Comparison of ENCODE assay signal across 12 cellular contexts in genomic region chr1:43968348-43968948, GRCh38. TPM values are rescaled to one million over a fixed set of nuclear protein-coding genes. Genes with fewer than 3 reads are reported as not detected.
DNase-seq lines count a peak whose midpoint lies in the region; ATAC-seq and TF ChIP-seq lines count a peak whose summit lies in the region.
"Had no signal": no experiment of that assay in that cellular context is flagged by ENCODE, and none has a peak within 500 bp of the region (broad histone marks: within the 10 kb centered on the region; RNA-seq: fewer than 3 reads in every experiment).

No MANE protein-coding gene starts in this region.

- DNase-seq in activated CD4-positive, alpha-beta T cell treated with anti-CD3 and anti-CD28 coated beads, Interleukin-2, amount 10 ng/mL, durations not matched to agents 24 days and 14 days = peak; percentile 84
- no peak for DNase-seq in activated CD4-positive, alpha-beta T cell treated with anti-CD3 and anti-CD28 coated beads for 4 hours
- DNase-seq in NCI-H226 (peak; percentile 53), cardiac fibroblast (ENCODE audit: low read depth in 2 of 2) (peak; percentile 39 to 49), neural progenitor cell (ENCODE audit: low spot score) (peak; percentile 83), anterior cingulate cortex (lab: John Stamatoyannopoulos, UW) (no peak), sciatic nerve (ENCODE audit: low spot score) (no peak), NCI-H2029 (lab: John Stamatoyannopoulos, UW) (no peak)
- DNase-seq: activated gamma-delta T cell treated with Interleukin-2 at 50 U/mL for 16 hours, NCI-H187 treated with DMSO at 0.1 percent for 48 hours, WERI-Rb-1 had no signal

- H3K27me3 Mint-ChIP-seq in activated CD4-positive, alpha-beta T cell treated with anti-CD3 and anti-CD28 coated beads, Interleukin-2, amount 10 ng/mL, durations not matched to agents 24 days and 14 days = no peaks in the 10 kb centered on the region
- H3K27me3 Mint-ChIP-seq in neural progenitor cell (ENCODE audit: insufficient read depth, low read depth) = no peaks in the 10 kb centered on the region

- H3K4me1 ChIP-seq in neural progenitor cell = peaks cover 3% of the 10 kb centered on the region

- TF ChIP-seq CTCF in cardiac fibroblast (IDR thresholded peaks at IDR 0.05; ENCODE audit: low read depth, low read length) (no peak), neural progenitor cell (IDR thresholded peaks at IDR 0.05) (no peak)

- no peaks in the 10 kb centered on the region for H3K27me3 ChIP-seq in neural progenitor cell

- H3K4me2 ChIP-seq in neural progenitor cell = no peak overlapping the region

- H4K20me1 ChIP-seq in neural progenitor cell (ENCODE audit: low read depth) = peaks cover 4% of the 10 kb centered on the region

- H3K27ac Mint-ChIP-seq in activated CD4-positive, alpha-beta T cell treated with anti-CD3 and anti-CD28 coated beads, Interleukin-2, amount 10 ng/mL, durations not matched to agents 24 days and 14 days = no peak overlapping the region
- no peak overlapping the region for H3K27ac Mint-ChIP-seq in neural progenitor cell

- H3K27ac ChIP-seq in neural progenitor cell = no peak overlapping the region
- H3K27ac ChIP-seq: skin epidermis, WERI-Rb-1 had no signal

- no peaks in the 10 kb centered on the region for H3K9me3 ChIP-seq in neural progenitor cell (ENCODE audit: low read depth)

- no peaks in the 10 kb centered on the region for H3K36me3 ChIP-seq in neural progenitor cell

- H3K4me3 Mint-ChIP-seq in activated CD4-positive, alpha-beta T cell treated with anti-CD3 and anti-CD28 coated beads, Interleukin-2, amount 10 ng/mL, durations not matched to agents 24 days and 14 days = no peak overlapping the region
- H3K4me3 Mint-ChIP-seq in neural progenitor cell = peak overlapping the region; percentile 27

- peaks cover 11% of the 10 kb centered on the region for H3K79me2 ChIP-seq in neural progenitor cell (ENCODE audit: low read depth)

- no peak for ATAC-seq in sciatic nerve

- peaks cover 15% of the 10 kb centered on the region for H3K4me1 Mint-ChIP-seq in activated CD4-positive, alpha-beta T cell treated with anti-CD3 and anti-CD28 coated beads, Interleukin-2, amount 10 ng/mL, durations not matched to agents 24 days and 14 days
- peaks cover 13% of the 10 kb centered on the region for H3K4me1 Mint-ChIP-seq in neural progenitor cell

- H3K9ac ChIP-seq in neural progenitor cell = no peak overlapping the region

- H2AFZ ChIP-seq in neural progenitor cell (replicated peaks) = no peak overlapping the region

- intact Hi-C loops in activated CD4-positive, alpha-beta T cell treated with anti-CD3 and anti-CD28 coated beads, Interleukin-2, amount 10 ng/mL, durations not matched to agents 24 days and 14 days (cut with micrococcal nuclease) = no loop called here
- intact Hi-C loops in sciatic nerve (cut with DNase I) = no loop called here

- no peaks in the 10 kb centered on the region for H3K9me3 Mint-ChIP-seq in activated CD4-positive, alpha-beta T cell treated with anti-CD3 and anti-CD28 coated beads, Interleukin-2, amount 10 ng/mL, durations not matched to agents 24 days and 14 days
- no peaks in the 10 kb centered on the region for H3K9me3 Mint-ChIP-seq in neural progenitor cell

- H3K4me3 ChIP-seq in cardiac fibroblast (replicated peaks in 1 of 2; ENCODE audit: low read depth in 2 of 2, low read length in 2 of 2) = no peak overlapping the region
- no peak overlapping the region for H3K4me3 ChIP-seq in neural progenitor cell
- H3K4me3 ChIP-seq: skin epidermis had no signal

- H3K36me3 Mint-ChIP-seq in activated CD4-positive, alpha-beta T cell treated with anti-CD3 and anti-CD28 coated beads, Interleukin-2, amount 10 ng/mL, durations not matched to agents 24 days and 14 days (ENCODE audit: low read depth) = peaks cover 22% of the 10 kb centered on the region
- peaks cover 7% of the 10 kb centered on the region for H3K36me3 Mint-ChIP-seq in neural progenitor cell

- peaks cover 14% of the 10 kb centered on the region for H3F3A ChIP-seq in neural progenitor cell (ENCODE audit: low read depth)

RNA-seq across cellular contexts. Expression of gene DPH2, which starts 1.4 kb away (rescaled TPM):
- 71.0 and 71.8 TPM in 2 replicates for total RNA-seq in activated CD4-positive, alpha-beta T cell treated with anti-CD3 and anti-CD28 coated beads, Interleukin-2, amount 10 ng/mL, durations not matched to agents 24 days and 14 days
- 9.5 and 20.0 TPM in 2 replicates for total RNA-seq in neural progenitor cell (ENCODE audit: low replicate concordance)
- total RNA-seq in sciatic nerve = 12.0 TPM

RNA-seq across cellular contexts. Expression of gene ATP6V0B, which starts 6.3 kb away (rescaled TPM):
- total RNA-seq in activated CD4-positive, alpha-beta T cell treated with anti-CD3 and anti-CD28 coated beads, Interleukin-2, amount 10 ng/mL, durations not matched to agents 24 days and 14 days = 181 and 182 TPM in 2 replicates
- total RNA-seq in neural progenitor cell (ENCODE audit: low replicate concordance) = 39.2 and 71.2 TPM in 2 replicates
- 79.4 TPM for total RNA-seq in sciatic nerve

RNA-seq across cellular contexts. Expression of gene B4GALT2, which starts 10.6 kb away (rescaled TPM):
- total RNA-seq in activated CD4-positive, alpha-beta T cell treated with anti-CD3 and anti-CD28 coated beads, Interleukin-2, amount 10 ng/mL, durations not matched to agents 24 days and 14 days = 59.7 TPM in 2 replicates
- total RNA-seq in neural progenitor cell (ENCODE audit: low replicate concordance) = 23.7 and 96.3 TPM in 2 replicates
- total RNA-seq in sciatic nerve = 26.5 TPM

RNA-seq across cellular contexts. Expression of gene IPO13, which starts 21.7 kb away (rescaled TPM):
- total RNA-seq in activated CD4-positive, alpha-beta T cell treated with anti-CD3 and anti-CD28 coated beads, Interleukin-2, amount 10 ng/mL, durations not matched to agents 24 days and 14 days = 26.3 and 26.6 TPM in 2 replicates
- total RNA-seq in neural progenitor cell (ENCODE audit: low replicate concordance) (7.2 and 13.2 TPM in 2 replicates), sciatic nerve (29.0 TPM)

RNA-seq across cellular contexts. Expression of gene CCDC24, which starts 23.0 kb away (rescaled TPM):
- total RNA-seq in activated CD4-positive, alpha-beta T cell treated with anti-CD3 and anti-CD28 coated beads, Interleukin-2, amount 10 ng/mL, durations not matched to agents 24 days and 14 days = 3.0 and 4.3 TPM in 2 replicates
- total RNA-seq in neural progenitor cell (ENCODE audit: low replicate concordance) = 3.3 and 13.5 TPM in 2 replicates
- 5.4 TPM for total RNA-seq in sciatic nerve

Comparison
In these comparisons a context has a peak if more than half of its experiments do, and no peak if none do; other contexts are left out.
1. DNase-seq: peak in activated CD4-positive, alpha-beta T cell treated with anti-CD3 and anti-CD28 coated beads, Interleukin-2, amount 10 ng/mL, durations not matched to agents 24 days and 14 days (single experiment), NCI-H226 (single experiment), cardiac fibroblast (2 of 2) and neural progenitor cell (single experiment); none in activated CD4-positive, alpha-beta T cell treated with anti-CD3 and anti-CD28 coated beads for 4 hours (0 of 2), anterior cingulate cortex (0 of 58), sciatic nerve (single experiment) and NCI-H2029 (single experiment).